ENCODE assay signal across 1 cellular context in the genomic region with DNA sequence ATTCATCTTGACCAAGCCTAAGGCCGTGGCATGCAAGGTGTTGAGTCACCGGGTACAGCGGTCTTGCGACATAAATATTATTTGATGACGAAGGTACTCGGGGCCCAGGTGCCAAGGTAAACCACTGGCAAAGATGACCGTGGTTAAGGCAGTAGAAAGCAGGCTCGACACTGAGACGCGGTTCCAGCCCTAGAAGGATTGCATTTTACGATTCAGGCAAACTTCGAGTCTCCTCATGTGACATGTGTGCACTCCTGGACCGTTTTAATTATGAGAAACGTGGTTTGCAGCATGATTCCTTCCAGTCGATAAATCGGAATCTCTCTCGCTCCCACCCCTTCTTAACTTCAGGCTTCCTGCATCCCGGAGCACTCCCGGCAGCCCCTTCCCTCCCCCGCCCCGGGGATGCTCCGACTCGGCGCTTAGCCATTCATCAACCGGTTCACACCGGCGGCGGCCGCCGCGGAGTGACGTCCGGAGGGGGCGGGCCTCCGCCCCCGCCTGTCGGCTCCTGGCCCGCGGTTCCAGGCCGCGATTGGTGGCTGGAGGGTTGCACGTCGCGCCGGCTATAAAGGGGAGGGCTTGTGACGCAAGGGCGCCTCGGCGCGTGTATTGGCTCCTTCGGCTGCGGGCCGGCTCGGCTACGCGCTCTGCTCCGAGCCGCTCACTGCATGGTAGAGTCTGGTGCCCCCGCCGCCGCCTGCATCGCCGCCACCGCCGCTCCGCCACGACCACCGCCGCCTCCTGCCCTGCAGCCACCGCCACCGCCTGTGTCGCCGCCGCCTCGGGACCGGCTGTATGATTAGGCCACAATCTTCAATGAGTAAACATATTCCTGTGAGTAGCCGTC.
A peak's percentile ranks its signal among the peaks of the same experiment; 100 is the strongest.
TF ChIP-seq lines count a peak whose summit lies in the region.

LOC128125822 (plus strand) TSS at position 598 of the 850 bp plus-strand sequence.
PTP4A1 (plus strand) TSS at position 598 of the 850 bp plus-strand sequence. CDS start 4,401 bp downstream, outside the sequence.

TF ChIP-seq in HepG2, 621 proteins besides CTCF, POLR2A, EP300 and RAD21 (continued from another document and continues in another):
- TF ChIP-seq ZNF30 (CRISPR knock-in tag; IDR thresholded peaks at IDR 0.05) (no peak), TCF12 (IDR thresholded peaks at IDR 0.05) (no peak), TCF12 (CRISPR knock-in tag; IDR thresholded peaks at IDR 0.05) (peak; percentile 97), GLI4 (CRISPR knock-in tag; IDR thresholded peaks at IDR 0.05; ENCODE audit: borderline replicate concordance) (no peak), ZNF546 (CRISPR knock-in tag; conservative IDR thresholded peaks at IDR 0.05) (peak; percentile 94), CAMTA2 (CRISPR knock-in tag; IDR thresholded peaks at IDR 0.05; ENCODE audit: borderline replicate concordance) (peak; percentile 94), ZNF431 (CRISPR knock-in tag; IDR thresholded peaks at IDR 0.05; ENCODE audit: borderline replicate concordance, low read depth) (no peak), ZNF180 (CRISPR knock-in tag; IDR thresholded peaks at IDR 0.05; ENCODE audit: borderline replicate concordance, low read depth) (no peak), TFDP1 (CRISPR knock-in tag; IDR thresholded peaks at IDR 0.05; ENCODE audit: borderline replicate concordance) (peak; percentile 70; the same call in 1 of the 2 replicates), NR2F1 (CRISPR knock-in tag; IDR thresholded peaks at IDR 0.05) (no peak), CC2D1A (CRISPR knock-in tag; IDR thresholded peaks at IDR 0.05) (no peak), HOXA7 (CRISPR knock-in tag; IDR thresholded peaks at IDR 0.05) (peak; percentile 92), ZC3H4 (CRISPR knock-in tag; IDR thresholded peaks at IDR 0.05; ENCODE audit: borderline replicate concordance) (0 out of 2 replicates have a peak, but pooled peaks have one; percentile 70), NFE2L1 (CRISPR knock-in tag; IDR thresholded peaks at IDR 0.05; ENCODE audit: borderline replicate concordance) (no peak), FOXP1 (IDR thresholded peaks at IDR 0.05) (no peak), FOXP1 (CRISPR knock-in tag; IDR thresholded peaks at IDR 0.05) (no peak; the same call in none of the 2 replicates), SMC3 (IDR thresholded peaks at IDR 0.05; ENCODE audit: low read length) (no peak), TARDBP (CRISPR knock-in tag; IDR thresholded peaks at IDR 0.05) (peak; percentile 58; the same call in 1 of the 2 replicates), ZNF614 (CRISPR knock-in tag; IDR thresholded peaks at IDR 0.05; ENCODE audit: borderline replicate concordance) (0 out of 2 replicates have a peak, but pooled peaks have one; percentile 60), ZNF746 (CRISPR knock-in tag; IDR thresholded peaks at IDR 0.05) (no peak), ZNF382 (CRISPR knock-in tag; IDR thresholded peaks at IDR 0.05; ENCODE audit: borderline replicate concordance) (no peak), ZNF713 (CRISPR knock-in tag; IDR thresholded peaks at IDR 0.05) (no peak), SNAPC2 (CRISPR knock-in tag; IDR thresholded peaks at IDR 0.05) (no peak), RCOR2 (CRISPR knock-in tag; IDR thresholded peaks at IDR 0.05) (peak; percentile 59; the same call in 1 of the 2 replicates), ZNF639 (CRISPR knock-in tag; conservative IDR thresholded peaks at IDR 0.05) (peak; percentile 71; the same call in 1 of the 2 replicates), EZH2 (conservative IDR thresholded peaks at IDR 0.05; ENCODE audit: low read depth, low read length) (no peak), NR1H2 (CRISPR knock-in tag; IDR thresholded peaks at IDR 0.05; ENCODE audit: borderline replicate concordance, low read depth) (no peak), ZNF850 (CRISPR knock-in tag; conservative IDR thresholded peaks at IDR 0.05) (no peak), ZNF720 (CRISPR knock-in tag; IDR thresholded peaks at IDR 0.05) (no peak), PITX1 (CRISPR knock-in tag; IDR thresholded peaks at IDR 0.05) (no peak; the same call in 1 of the 2 replicates), FOXC1 (CRISPR knock-in tag; IDR thresholded peaks at IDR 0.05; ENCODE audit: borderline replicate concordance) (no peak; the same call in none of the 2 replicates), ZNF782 (CRISPR knock-in tag; IDR thresholded peaks at IDR 0.05; ENCODE audit: borderline replicate concordance) (peak; percentile 56; the same call in 1 of the 2 replicates), WIZ (CRISPR knock-in tag; IDR thresholded peaks at IDR 0.05) (0 out of 2 replicates have a peak, but pooled peaks have one; percentile 69), HNRNPL (IDR thresholded peaks at IDR 0.05; ENCODE audit: low read depth, low read length) (no peak; the same call in 1 of the 2 replicates), ZNF460 (CRISPR knock-in tag; IDR thresholded peaks at IDR 0.05; ENCODE audit: borderline replicate concordance) (no peak; the same call in 1 of the 2 replicates), ZNF20 (CRISPR knock-in tag; IDR thresholded peaks at IDR 0.05) (no peak), ZNF577 (CRISPR knock-in tag; IDR thresholded peaks at IDR 0.05; ENCODE audit: borderline replicate concordance, low read depth) (peak; percentile 91; the same call in 1 of the 2 replicates), ZSCAN22 (CRISPR knock-in tag; IDR thresholded peaks at IDR 0.05) (no peak), ZNF644 (CRISPR knock-in tag; IDR thresholded peaks at IDR 0.05; ENCODE audit: low read depth) (no peak), KLF12 (CRISPR knock-in tag; IDR thresholded peaks at IDR 0.05; ENCODE audit: borderline replicate concordance) (no peak; the same call in 1 of the 2 replicates), PBX2 (CRISPR knock-in tag; IDR thresholded peaks at IDR 0.05) (peak; percentile 9; the same call in 1 of the 2 replicates), RFX3 (CRISPR knock-in tag; IDR thresholded peaks at IDR 0.05) (no peak), FOXA3 (CRISPR knock-in tag; IDR thresholded peaks at IDR 0.05) (peak; percentile 36; the same call in 1 of the 2 replicates), ZNF766 (CRISPR knock-in tag; IDR thresholded peaks at IDR 0.05; ENCODE audit: borderline replicate concordance) (0 out of 2 replicates have a peak, but pooled peaks have one; percentile 54), SP5 (CRISPR knock-in tag; IDR thresholded peaks at IDR 0.05; ENCODE audit: borderline replicate concordance, low read depth) (peak; percentile 24), MTF1 (CRISPR knock-in tag; IDR thresholded peaks at IDR 0.05) (no peak), HMG20A (CRISPR knock-in tag; IDR thresholded peaks at IDR 0.05; ENCODE audit: borderline replicate concordance) (no peak), HMGA1 (CRISPR knock-in tag; conservative IDR thresholded peaks at IDR 0.05) (no peak), SRF (IDR thresholded peaks at IDR 0.05; ENCODE audit: low read depth, low read length) (no peak; the same call in 1 of the 2 replicates), ZFP37 (CRISPR knock-in tag; IDR thresholded peaks at IDR 0.05; ENCODE audit: borderline replicate concordance) (no peak), ZBTB37 (CRISPR knock-in tag; IDR thresholded peaks at IDR 0.05) (no peak), SCMH1 (CRISPR knock-in tag; IDR thresholded peaks at IDR 0.05; ENCODE audit: borderline replicate concordance) (no peak), ZMYM2 (CRISPR knock-in tag; IDR thresholded peaks at IDR 0.05) (0 out of 2 replicates have a peak, but pooled peaks have one; percentile 37)
- TF ChIP-seq, protein P1, sequence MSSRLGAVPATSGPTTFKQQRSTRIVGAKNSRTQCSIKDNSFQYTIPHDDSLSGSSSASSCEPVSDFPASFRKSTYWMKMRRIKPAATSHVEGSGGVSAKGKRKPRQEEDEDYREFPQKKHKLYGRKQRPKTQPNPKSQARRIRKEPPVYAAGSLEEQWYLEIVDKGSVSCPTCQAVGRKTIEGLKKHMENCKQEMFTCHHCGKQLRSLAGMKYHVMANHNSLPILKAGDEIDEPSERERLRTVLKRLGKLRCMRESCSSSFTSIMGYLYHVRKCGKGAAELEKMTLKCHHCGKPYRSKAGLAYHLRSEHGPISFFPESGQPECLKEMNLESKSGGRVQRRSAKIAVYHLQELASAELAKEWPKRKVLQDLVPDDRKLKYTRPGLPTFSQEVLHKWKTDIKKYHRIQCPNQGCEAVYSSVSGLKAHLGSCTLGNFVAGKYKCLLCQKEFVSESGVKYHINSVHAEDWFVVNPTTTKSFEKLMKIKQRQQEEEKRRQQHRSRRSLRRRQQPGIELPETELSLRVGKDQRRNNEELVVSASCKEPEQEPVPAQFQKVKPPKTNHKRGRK (CRISPR knock-in tag; IDR thresholded peaks at IDR 0.05) = no peak
- TF ChIP-seq, protein P2, sequence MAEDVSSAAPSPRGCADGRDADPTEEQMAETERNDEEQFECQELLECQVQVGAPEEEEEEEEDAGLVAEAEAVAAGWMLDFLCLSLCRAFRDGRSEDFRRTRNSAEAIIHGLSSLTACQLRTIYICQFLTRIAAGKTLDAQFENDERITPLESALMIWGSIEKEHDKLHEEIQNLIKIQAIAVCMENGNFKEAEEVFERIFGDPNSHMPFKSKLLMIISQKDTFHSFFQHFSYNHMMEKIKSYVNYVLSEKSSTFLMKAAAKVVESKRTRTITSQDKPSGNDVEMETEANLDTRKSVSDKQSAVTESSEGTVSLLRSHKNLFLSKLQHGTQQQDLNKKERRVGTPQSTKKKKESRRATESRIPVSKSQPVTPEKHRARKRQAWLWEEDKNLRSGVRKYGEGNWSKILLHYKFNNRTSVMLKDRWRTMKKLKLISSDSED (CRISPR knock-in tag; IDR thresholded peaks at IDR 0.05) = no peak
- TF ChIP-seq, protein P3, sequence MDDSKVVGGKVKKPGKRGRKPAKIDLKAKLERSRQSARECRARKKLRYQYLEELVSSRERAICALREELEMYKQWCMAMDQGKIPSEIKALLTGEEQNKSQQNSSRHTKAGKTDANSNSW (CRISPR knock-in tag; IDR thresholded peaks at IDR 0.05; ENCODE audit: borderline replicate concordance) = no peak
- TF ChIP-seq, protein P4, sequence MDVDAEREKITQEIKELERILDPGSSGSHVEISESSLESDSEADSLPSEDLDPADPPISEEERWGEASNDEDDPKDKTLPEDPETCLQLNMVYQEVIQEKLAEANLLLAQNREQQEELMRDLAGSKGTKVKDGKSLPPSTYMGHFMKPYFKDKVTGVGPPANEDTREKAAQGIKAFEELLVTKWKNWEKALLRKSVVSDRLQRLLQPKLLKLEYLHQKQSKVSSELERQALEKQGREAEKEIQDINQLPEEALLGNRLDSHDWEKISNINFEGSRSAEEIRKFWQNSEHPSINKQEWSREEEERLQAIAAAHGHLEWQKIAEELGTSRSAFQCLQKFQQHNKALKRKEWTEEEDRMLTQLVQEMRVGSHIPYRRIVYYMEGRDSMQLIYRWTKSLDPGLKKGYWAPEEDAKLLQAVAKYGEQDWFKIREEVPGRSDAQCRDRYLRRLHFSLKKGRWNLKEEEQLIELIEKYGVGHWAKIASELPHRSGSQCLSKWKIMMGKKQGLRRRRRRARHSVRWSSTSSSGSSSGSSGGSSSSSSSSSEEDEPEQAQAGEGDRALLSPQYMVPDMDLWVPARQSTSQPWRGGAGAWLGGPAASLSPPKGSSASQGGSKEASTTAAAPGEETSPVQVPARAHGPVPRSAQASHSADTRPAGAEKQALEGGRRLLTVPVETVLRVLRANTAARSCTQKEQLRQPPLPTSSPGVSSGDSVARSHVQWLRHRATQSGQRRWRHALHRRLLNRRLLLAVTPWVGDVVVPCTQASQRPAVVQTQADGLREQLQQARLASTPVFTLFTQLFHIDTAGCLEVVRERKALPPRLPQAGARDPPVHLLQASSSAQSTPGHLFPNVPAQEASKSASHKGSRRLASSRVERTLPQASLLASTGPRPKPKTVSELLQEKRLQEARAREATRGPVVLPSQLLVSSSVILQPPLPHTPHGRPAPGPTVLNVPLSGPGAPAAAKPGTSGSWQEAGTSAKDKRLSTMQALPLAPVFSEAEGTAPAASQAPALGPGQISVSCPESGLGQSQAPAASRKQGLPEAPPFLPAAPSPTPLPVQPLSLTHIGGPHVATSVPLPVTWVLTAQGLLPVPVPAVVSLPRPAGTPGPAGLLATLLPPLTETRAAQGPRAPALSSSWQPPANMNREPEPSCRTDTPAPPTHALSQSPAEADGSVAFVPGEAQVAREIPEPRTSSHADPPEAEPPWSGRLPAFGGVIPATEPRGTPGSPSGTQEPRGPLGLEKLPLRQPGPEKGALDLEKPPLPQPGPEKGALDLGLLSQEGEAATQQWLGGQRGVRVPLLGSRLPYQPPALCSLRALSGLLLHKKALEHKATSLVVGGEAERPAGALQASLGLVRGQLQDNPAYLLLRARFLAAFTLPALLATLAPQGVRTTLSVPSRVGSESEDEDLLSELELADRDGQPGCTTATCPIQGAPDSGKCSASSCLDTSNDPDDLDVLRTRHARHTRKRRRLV (CRISPR knock-in tag; IDR thresholded peaks at IDR 0.05) = no peak; the same call in 1 of the 2 replicates
